Comparison of ENCODE assay signal across 10 cellular contexts in the genomic region with DNA sequence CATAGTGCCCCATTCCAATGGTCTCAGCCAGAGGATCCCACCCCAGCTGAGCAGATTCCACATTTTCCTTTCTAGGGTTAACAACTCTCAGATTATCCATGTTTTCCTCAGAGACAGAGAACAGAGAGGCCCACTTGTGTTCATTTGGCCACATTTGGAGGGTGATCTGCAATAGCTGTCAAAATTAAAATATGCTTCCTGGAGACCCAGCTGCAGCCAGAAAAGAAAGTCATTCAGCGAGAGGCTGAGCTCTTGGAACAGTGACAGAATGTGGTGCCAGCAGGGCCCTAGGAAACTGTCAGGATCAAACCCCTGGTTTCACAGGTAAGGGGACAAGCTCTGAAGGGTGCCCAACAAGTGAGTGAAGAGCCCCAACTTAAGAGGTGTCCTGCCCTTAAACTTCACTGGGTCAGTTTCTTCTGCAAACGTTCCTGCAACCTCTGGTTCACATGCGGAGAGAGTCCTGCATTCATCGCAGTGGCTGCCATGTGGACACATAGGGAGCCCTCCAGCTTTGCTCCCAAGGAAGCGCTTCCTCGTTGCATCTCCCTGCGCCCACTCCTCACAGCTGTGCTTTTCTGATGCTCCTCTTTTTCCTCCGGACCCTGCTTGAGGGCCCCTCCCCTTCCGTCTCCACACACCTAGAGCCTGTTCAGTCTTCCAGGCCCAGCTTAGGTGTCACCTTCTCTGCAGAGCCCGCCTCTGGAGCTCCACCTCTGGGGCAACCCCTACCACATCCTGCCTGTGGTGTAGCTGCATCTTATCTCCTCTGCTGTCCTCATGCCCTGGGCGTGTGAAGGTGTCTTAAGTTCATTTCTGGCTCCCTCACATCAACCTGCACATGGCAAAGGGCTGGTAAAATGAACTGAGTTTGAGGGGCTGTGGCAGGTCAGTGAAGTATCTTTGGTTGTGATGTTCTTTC. TPM values are rescaled to one million over a fixed set of nuclear protein-coding genes. Genes with fewer than 3 reads are reported as not detected.
DNase-seq lines count a peak whose midpoint lies in the region; ATAC-seq and TF ChIP-seq lines count a peak whose summit lies in the region.
"Had no signal": no experiment of that assay in that cellular context is flagged by ENCODE, and none has a peak within 500 bp of the region (broad histone marks: within the 10 kb centered on the region; RNA-seq: fewer than 3 reads in every experiment).

No MANE protein-coding gene starts in this region.

- peak overlapping the region; percentile 75 for H3K27ac Mint-ChIP-seq in activated B cell treated with CpG ODN at 0.5 μM for 24 hours
- peak overlapping the region; percentile 96 for H3K27ac Mint-ChIP-seq in activated naive CD8-positive, alpha-beta T cell treated with anti-CD3 and anti-CD28 coated beads, Interleukin-2, amount 10 ng/mL, durations not matched to agents 7 days and 5 days

- H3K4me1 Mint-ChIP-seq in activated B cell treated with CpG ODN at 0.5 μM for 24 hours: peaks cover 39% of the 10 kb centered on the region
- H3K4me1 Mint-ChIP-seq in activated naive CD8-positive, alpha-beta T cell treated with anti-CD3 and anti-CD28 coated beads, Interleukin-2, amount 10 ng/mL, durations not matched to agents 7 days and 5 days: peaks cover 36% of the 10 kb centered on the region

- H3K4me3 ChIP-seq in GM12865 (ENCODE audit: low read depth, low read length) (no peak overlapping the region), vagina (no peak overlapping the region)
- H3K4me3 ChIP-seq: colonic mucosa had no signal

- no peak for TF ChIP-seq POLR2A in vagina (IDR thresholded peaks at IDR 0.05)

- peaks cover 0 to 6% of the 10 kb centered on the region in 2 donors for H3K36me3 ChIP-seq in vagina
- H3K36me3 ChIP-seq: colonic mucosa had no signal

- no peak overlapping the region for H3K27ac ChIP-seq in vagina
- H3K27ac ChIP-seq: colonic mucosa had no signal

- DNase-seq in GM12865 (ENCODE audit: low read depth) (peak; percentile 58), activated B cell treated with CpG ODN at 0.5 μM for 24 hours (no peak), vagina (ENCODE audit: extremely low spot score in 2 of 2) (no peak), NOMO-1 (lab: John Stamatoyannopoulos, UW; ENCODE audit: unreplicated experiment in 2 of 2) (no peak), NCI-H1105 treated with DMSO at 0.1 percent for 48 hours (lab: John Stamatoyannopoulos, UW) (no peak), NCI-H2196 (lab: John Stamatoyannopoulos, UW; ENCODE audit: unreplicated experiment) (no peak)
- DNase-seq in activated naive CD8-positive, alpha-beta T cell treated with anti-CD3 and anti-CD28 coated beads, Interleukin-2, amount 10 ng/mL, durations not matched to agents 7 days and 5 days: peak; percentile 79
- DNase-seq in stimulated activated CD4-positive, alpha-beta T cell treated with anti-CD3 and anti-CD28 coated beads, Interleukin-2, amount 100 ng/mL, for 24 hours: peak; percentile 73 to 75
- DNase-seq: colonic mucosa had no signal

- H3K36me3 Mint-ChIP-seq in activated B cell treated with CpG ODN at 0.5 μM for 24 hours (ENCODE audit: low read depth): peaks cover 30% of the 10 kb centered on the region
- H3K36me3 Mint-ChIP-seq in activated naive CD8-positive, alpha-beta T cell treated with anti-CD3 and anti-CD28 coated beads, Interleukin-2, amount 10 ng/mL, durations not matched to agents 7 days and 5 days: peaks cover 17% of the 10 kb centered on the region

- H3K4me1 ChIP-seq in vagina: no peaks in the 10 kb centered on the region
- H3K4me1 ChIP-seq: colonic mucosa had no signal

- CTCF ChIA-PET in activated B cell treated with CpG ODN at 0.5 μM for 24 hours (lab: Charles Lee): interaction anchor here (0.6 to 1.8 kb wide), 3 partner anchors 10 to 40 kb away, joined by 3 to 7 read pairs (median 3); no protein-coding TSS in a partner anchor

- TF ChIP-seq CTCF in GM12865 (IDR thresholded peaks at IDR 0.05; ENCODE audit: insufficient read depth, low read depth, low read length, missing control alignments) (no peak), activated B cell treated with CpG ODN at 0.5 μM for 24 hours (IDR thresholded peaks at IDR 0.05) (no peak), vagina (IDR thresholded peaks at IDR 0.05) (no peak)

- H3K4me3 Mint-ChIP-seq in activated B cell treated with CpG ODN at 0.5 μM for 24 hours: peak overlapping the region; percentile 8
- H3K4me3 Mint-ChIP-seq in activated naive CD8-positive, alpha-beta T cell treated with anti-CD3 and anti-CD28 coated beads, Interleukin-2, amount 10 ng/mL, durations not matched to agents 7 days and 5 days: peak overlapping the region; percentile 77

- no peaks in the 10 kb centered on the region for H3K27me3 ChIP-seq in vagina
- H3K27me3 ChIP-seq: colonic mucosa had no signal

- no peaks in the 10 kb centered on the region for H3K27me3 Mint-ChIP-seq in activated B cell treated with CpG ODN at 0.5 μM for 24 hours
- H3K27me3 Mint-ChIP-seq in activated naive CD8-positive, alpha-beta T cell treated with anti-CD3 and anti-CD28 coated beads, Interleukin-2, amount 10 ng/mL, durations not matched to agents 7 days and 5 days: no peaks in the 10 kb centered on the region

- intact Hi-C loops in activated B cell treated with CpG ODN at 0.5 μM for 24 hours (cut with micrococcal nuclease): loop anchor here (1.0 to 2.0 kb wide), 2 partner anchors 8 to 16 kb away; no protein-coding TSS in a partner anchor
- intact Hi-C loops in vagina (cut with DNase I): no loop called here

- H3K9me3 Mint-ChIP-seq in activated B cell treated with CpG ODN at 0.5 μM for 24 hours: no peaks in the 10 kb centered on the region
- no peaks in the 10 kb centered on the region for H3K9me3 Mint-ChIP-seq in activated naive CD8-positive, alpha-beta T cell treated with anti-CD3 and anti-CD28 coated beads, Interleukin-2, amount 10 ng/mL, durations not matched to agents 7 days and 5 days

- POLR2A ChIA-PET in activated B cell treated with CpG ODN at 0.5 μM for 24 hours (lab: Charles Lee): interaction anchor here (0.9 to 2.1 kb wide), 9 partner anchors 9 to 35 kb away, joined by 3 to 13 read pairs (median 5); a partner anchor contains a TSS
- POLR2A ChIA-PET in activated naive CD8-positive, alpha-beta T cell treated with anti-CD3 and anti-CD28 coated beads, Interleukin-2, amount 10 ng/mL, durations not matched to agents 7 days and 5 days (lab: Charles Lee): interaction anchor here (1.0 to 4.8 kb wide), 13 partner anchors 9 to 165 kb away, joined by 3 to 62 read pairs (median 7); a partner anchor contains a TSS

- ATAC-seq in activated B cell treated with CpG ODN at 0.5 μM for 24 hours (ENCODE audit: low read depth): peak; percentile 98
- peak; percentile 99 for ATAC-seq in activated naive CD8-positive, alpha-beta T cell treated with anti-CD3 and anti-CD28 coated beads, Interleukin-2, amount 10 ng/mL, durations not matched to agents 7 days and 5 days (ENCODE audit: low read depth)

- H3K9me3 ChIP-seq in vagina: no peaks in the 10 kb centered on the region
- H3K9me3 ChIP-seq: Caco-2, colonic mucosa had no signal

RNA-seq across cellular contexts. Expression of a gene that starts 3.9 kb away (rescaled TPM):
- 4.4 and 5.7 TPM in 2 replicates for total RNA-seq in activated B cell treated with CpG ODN at 0.5 μM for 24 hours
- 1 to 10 TPM; 4.0 to 4.1 TPM for total RNA-seq in activated naive CD8-positive, alpha-beta T cell treated with anti-CD3 and anti-CD28 coated beads, Interleukin-2, amount 10 ng/mL, durations not matched to agents 7 days and 5 days
- 1.2 TPM for total RNA-seq in vagina

RNA-seq across cellular contexts. Expression of a gene that starts 22.3 kb away (rescaled TPM):
- total RNA-seq in activated B cell treated with CpG ODN at 0.5 μM for 24 hours (424 and 458 TPM in 2 replicates), vagina (51.3 TPM)
- total RNA-seq in activated naive CD8-positive, alpha-beta T cell treated with anti-CD3 and anti-CD28 coated beads, Interleukin-2, amount 10 ng/mL, durations not matched to agents 7 days and 5 days: 100 to 1,000 TPM; 267 TPM

RNA-seq across cellular contexts. Expression of a gene that starts 54.1 kb away (rescaled TPM):
- total RNA-seq in activated B cell treated with CpG ODN at 0.5 μM for 24 hours: not detected in 2 replicates
- total RNA-seq in activated naive CD8-positive, alpha-beta T cell treated with anti-CD3 and anti-CD28 coated beads, Interleukin-2, amount 10 ng/mL, durations not matched to agents 7 days and 5 days: under 1 TPM in 1 of 2 experiments, not detected in 1; 0.47 TPM
- not detected for total RNA-seq in vagina
- total RNA-seq: colonic mucosa had no signal

Comparison
In these comparisons a context has a peak if more than half of its experiments do, and no peak if none do; other contexts are left out.
1. DNase-seq: peak in GM12865 (single experiment), activated naive CD8-positive, alpha-beta T cell treated with anti-CD3 and anti-CD28 coated beads, Interleukin-2, amount 10 ng/mL, durations not matched to agents 7 days and 5 days (single experiment) and stimulated activated CD4-positive, alpha-beta T cell treated with anti-CD3 and anti-CD28 coated beads, Interleukin-2, amount 100 ng/mL, for 24 hours (2 of 2); none in activated B cell treated with CpG ODN at 0.5 μM for 24 hours (single experiment), vagina (0 of 2), NOMO-1 (0 of 2), NCI-H1105 treated with DMSO at 0.1 percent for 48 hours (single experiment) and NCI-H2196 (single experiment).